Comparison of ENCODE assay signal across 22 cellular contexts in genomic region chr13:47372742-47373141, GRCh38.
DNase-seq lines count a peak whose midpoint lies in the region; ATAC-seq and TF ChIP-seq lines count a peak whose summit lies in the region.
"Had no signal": no experiment of that assay in that cellular context is flagged by ENCODE, and none has a peak within 500 bp of the region (broad histone marks: within the 10 kb centered on the region; RNA-seq: fewer than 3 reads in every experiment).

No MANE protein-coding gene starts in this region.

- H3K27ac ChIP-seq in HUES48 (ENCODE audit: low read depth, low read length) = peak overlapping the region; percentile 91
- H3K27ac ChIP-seq: A549; BLaER1 treated with 17β-estradiol and CSF1 and Interleukin-3, amounts not matched to agents 10 nM and 100 nM; PC-9; SJCRH30 had no signal

- H3K36me3 ChIP-seq in HUES48 (ENCODE audit: control insufficient read depth, insufficient read depth, low read length) = no peaks in the 10 kb centered on the region
- H3K36me3 ChIP-seq: BLaER1 treated with 17β-estradiol and CSF1 and Interleukin-3, amounts not matched to agents 10 nM and 100 nM; MG63; SJCRH30 had no signal

- peak; percentile 14 for DNase-seq in astrocyte of the hippocampus (ENCODE audit: low read depth, low spot score)
- peak; percentile 8 for DNase-seq in fibroblast of mammary gland (ENCODE audit: low read depth)
- peak; percentile 15 for DNase-seq in smooth muscle cell of the brain vasculature (ENCODE audit: low read depth, low spot score)
- DNase-seq in activated CD4-positive, alpha-beta T cell treated with anti-CD3 and anti-CD28 coated beads, Interleukin-2, amount 50 U/mL, for 4 hours = no peak
- DNase-seq: AML-193; CD4-positive, alpha-beta T cell; GOT3; MG63; NCI-H2029; NCI-H446; NCI-H524 treated with DMSO at 0.1 percent for 48 hours; NCI-H774; PC-9; SJCRH30 had no signal

- no peak overlapping the region for H3K9ac ChIP-seq in HUES48 (ENCODE audit: low read depth, low read length)
- H3K9ac ChIP-seq: BLaER1 treated with 17β-estradiol and CSF1 and Interleukin-3, amounts not matched to agents 10 nM and 100 nM had no signal

- H3K4me1 Mint-ChIP-seq in activated T-helper 17 cell treated with anti-CD3 and anti-CD28 coated beads, Interleukin-2, amount 50 U/mL, for 72 hours = no peaks in the 10 kb centered on the region

- H3K4me1 ChIP-seq in HUES48 (ENCODE audit: control insufficient read depth, insufficient read depth, low read length) = peaks cover 11% of the 10 kb centered on the region
- H3K4me1 ChIP-seq: A549; BLaER1 treated with 17β-estradiol and CSF1 and Interleukin-3, amounts not matched to agents 10 nM and 100 nM; SJCRH30 had no signal

- ATAC-seq in HG02642 (IDR thresholded peaks at IDR 0.05; ENCODE audit: poor library complexity, unreplicated experiment) = no peak
- no peak for ATAC-seq in activated T-helper 17 cell treated with anti-CD3 and anti-CD28 coated beads, Interleukin-2, amount 50 U/mL, for 72 hours (replicated peaks)
- ATAC-seq: A549, K562, Right ventricle myocardium inferior, SK-N-SH treated with all-trans-retinoic acid at 6 μM for 48 hours had no signal

- H3K4me3 Mint-ChIP-seq in activated T-helper 17 cell treated with anti-CD3 and anti-CD28 coated beads, Interleukin-2, amount 50 U/mL, for 72 hours = no peak overlapping the region
- H3K4me3 Mint-ChIP-seq: CD4-positive, alpha-beta T cell had no signal

- no peak for TF ChIP-seq CTCF in fibroblast of mammary gland (conservative IDR thresholded peaks at IDR 0.05; ENCODE audit: control insufficient read depth, insufficient read depth, low read depth, low read length)

- H3K27me3 ChIP-seq in HUES48 (ENCODE audit: control insufficient read depth, insufficient read depth, low read length) = no peaks in the 10 kb centered on the region
- H3K27me3 ChIP-seq: BLaER1 treated with 17β-estradiol and CSF1 and Interleukin-3, amounts not matched to agents 10 nM and 100 nM; MG63; SJCRH30 had no signal

- peaks cover 12% of the 10 kb centered on the region for H3K9me3 Mint-ChIP-seq in activated T-helper 17 cell treated with anti-CD3 and anti-CD28 coated beads, Interleukin-2, amount 50 U/mL, for 72 hours

- H3K27me3 Mint-ChIP-seq in activated T-helper 17 cell treated with anti-CD3 and anti-CD28 coated beads, Interleukin-2, amount 50 U/mL, for 72 hours = no peaks in the 10 kb centered on the region

- H3K27ac Mint-ChIP-seq in activated T-helper 17 cell treated with anti-CD3 and anti-CD28 coated beads, Interleukin-2, amount 50 U/mL, for 72 hours = no peak overlapping the region
- H3K27ac Mint-ChIP-seq: CD4-positive, alpha-beta T cell had no signal

- H3K4me3 ChIP-seq in HUES48 (ENCODE audit: low read depth, low read length) (peak overlapping the region; percentile 39; the same call in 1 of the 2 replicates), fibroblast of mammary gland (ENCODE audit: control insufficient read depth, low read depth, low read length) (no peak overlapping the region)
- H3K4me3 ChIP-seq: A549; BLaER1 treated with 17β-estradiol and CSF1 and Interleukin-3, amounts not matched to agents 10 nM and 100 nM; K562; MG63; PC-9; SJCRH30 had no signal

- H3K36me3 Mint-ChIP-seq in activated T-helper 17 cell treated with anti-CD3 and anti-CD28 coated beads, Interleukin-2, amount 50 U/mL, for 72 hours (ENCODE audit: low read depth) = no peaks in the 10 kb centered on the region

- peaks cover 15% of the 10 kb centered on the region for H3K9me3 ChIP-seq in HUES48 (ENCODE audit: control insufficient read depth, insufficient read depth, low read length)
- H3K9me3 ChIP-seq: A549, SJCRH30 had no signal

Comparison
In these comparisons a context has a peak if more than half of its experiments do, and no peak if none do; other contexts are left out.
1. DNase-seq: peak in astrocyte of the hippocampus (single experiment), fibroblast of mammary gland (single experiment) and smooth muscle cell of the brain vasculature (single experiment); none in activated CD4-positive, alpha-beta T cell treated with anti-CD3 and anti-CD28 coated beads, Interleukin-2, amount 50 U/mL, for 4 hours (0 of 2).